ENCODE assay signal across 8 cellular contexts in genomic region chr17:1485748-1486376, GRCh38. TPM values are rescaled to one million over a fixed set of nuclear protein-coding genes. Genes with fewer than 3 reads are reported as not detected.
DNase-seq lines count a peak whose midpoint lies in the region; ATAC-seq and TF ChIP-seq lines count a peak whose summit lies in the region.

No MANE protein-coding gene starts in this region.

- intact Hi-C loops in Panc1 (cut with micrococcal nuclease; ENCODE audit: unreplicated experiment), result no loop called here
- intact Hi-C loops in posterior vena cava (cut with DNase I), result no loop called here

- TF ChIP-seq CTCF in BJ (IDR thresholded peaks at IDR 0.05; ENCODE audit: insufficient read depth, low read depth, low read length) (no peak), Panc1 (IDR thresholded peaks at IDR 0.05) (no peak)

- POLR2A ChIA-PET in BJ (lab: Charles Lee) (no interaction called here), Panc1 (lab: Charles Lee) (interaction anchor here (0.5 kb wide), 1 partner anchor 316 kb away, joined by 3 read pairs; no protein-coding TSS in a partner anchor)

- H3K27me3 ChIP-seq in BJ (ENCODE audit: control insufficient read depth, insufficient read depth, low read length) (no peaks in the 10 kb centered on the region), Panc1 (ENCODE audit: control insufficient read depth, insufficient read depth, low read length) (no peaks in the 10 kb centered on the region)

- BruUV-seq in Panc1 (replicated peaks; lab: Mats Ljungman, UMichigan), result no TSS peak

- peak; percentile 24 for ATAC-seq in GM21737 (IDR thresholded peaks at IDR 0.05; ENCODE audit: unreplicated experiment)
- peak; percentile 57 for ATAC-seq in Panc1
- ATAC-seq in GM21526 (IDR thresholded peaks at IDR 0.05; ENCODE audit: low FRiP score, unreplicated experiment), result no peak

- in situ Hi-C loops in Panc1 (cut with HindIII; ENCODE audit: low pct_unique_long_range_greater_than_20kb, low sequenced_read_pairs), result no loop called here

- peak overlapping the region; percentile 84 for H3K27ac ChIP-seq in Panc1 (ENCODE audit: low read length)

- peaks cover 20% of the 10 kb centered on the region for H3K4me1 ChIP-seq in Panc1 (ENCODE audit: control insufficient read depth, insufficient read depth, low read length)

- DNase-seq in BJ (ENCODE audit: low read depth), result no peak
- DNase-seq in Panc1 (ENCODE audit: low read depth, low spot score), result no peak
- peak in 3 of 4 experiments; percentile 22 to 46 (median 23) for DNase-seq in activated naive CD4-positive, alpha-beta T cell (lab: John Stamatoyannopoulos, UW)
- DNase-seq in glomerular visceral epithelial cell (ENCODE audit: extremely low spot score), result peak; percentile 67
- DNase-seq in posterior vena cava (ENCODE audit: low spot score), result peak; percentile 88
- no peak for DNase-seq in COR-L47 (lab: John Stamatoyannopoulos, UW)

- CTCF ChIA-PET in BJ (lab: Yijun Ruan, JAX), result interaction anchor here (2.4 kb wide), 1 partner anchor 120 kb away, joined by 12 read pairs; no protein-coding TSS in a partner anchor
- CTCF ChIA-PET in Panc1 (lab: Charles Lee), result no interaction called here

- peaks cover 17% of the 10 kb centered on the region for H3K36me3 ChIP-seq in BJ (ENCODE audit: control insufficient read depth, insufficient read depth, low read length)
- no peaks in the 10 kb centered on the region; the same call in 1 of the 2 replicates for H3K36me3 ChIP-seq in Panc1 (ENCODE audit: control insufficient read depth, insufficient read depth, low read length)

- H3K9me3 ChIP-seq in Panc1 (ENCODE audit: control insufficient read depth, insufficient read depth, low read depth, low read length), result no peaks in the 10 kb centered on the region

- H3K4me3 ChIP-seq in BJ (ENCODE audit: low read depth, low read length) (peak overlapping the region; percentile 69), Panc1 (ENCODE audit: low read depth in 2 of 2, low read length in 2 of 2) (peak overlapping the region; percentile 50 to 52)

RNA-seq across cellular contexts. Expression of gene MYO1C, which starts 6.6 kb away (rescaled TPM):
- 211 and 321 TPM in 2 replicates for polyA plus RNA-seq in BJ (2011; rRNA removed)
- polyA minus RNA-seq in BJ (2011; rRNA and poly(A)+ RNA removed), result 436 and 556 TPM in 2 replicates
- total RNA-seq in Panc1 (2021; ENCODE audit: unreplicated experiment) (251 TPM), posterior vena cava (100 to 1,000 TPM; 270 to 381 TPM)
- 289 TPM for polyA plus RNA-seq in Panc1 (2012; ENCODE audit: insufficient read length)

RNA-seq across cellular contexts. Expression of gene CRK, which starts 29.8 kb away (rescaled TPM):
- polyA plus RNA-seq in BJ (2011; rRNA removed), result 53.8 and 86.5 TPM in 2 replicates
- polyA minus RNA-seq in BJ (2011; rRNA and poly(A)+ RNA removed), result 40.6 and 45.4 TPM in 2 replicates
- 67.0 TPM for total RNA-seq in Panc1 (2021; ENCODE audit: unreplicated experiment)
- polyA plus RNA-seq in Panc1 (2012; ENCODE audit: insufficient read length), result 46.2 TPM
- total RNA-seq in posterior vena cava, result 10 to 100 TPM; 56.6 to 58.0 TPM

RNA-seq across cellular contexts. Expression of gene INPP5K, which starts 30.6 kb away (rescaled TPM):
- polyA plus RNA-seq in BJ (2011; rRNA removed), result 43.9 and 45.3 TPM in 2 replicates
- polyA minus RNA-seq in BJ (2011; rRNA and poly(A)+ RNA removed), result 42.5 and 50.9 TPM in 2 replicates
- 21.3 TPM for total RNA-seq in Panc1 (2021; ENCODE audit: unreplicated experiment)
- 39.1 TPM for polyA plus RNA-seq in Panc1 (2012; ENCODE audit: insufficient read length)
- 10 to 100 TPM; 23.5 to 25.2 TPM for total RNA-seq in posterior vena cava

Comparison
In these comparisons a context has a peak if more than half of its experiments do, and no peak if none do; other contexts are left out.
1. DNase-seq: peak in activated naive CD4-positive, alpha-beta T cell (3 of 4), glomerular visceral epithelial cell (single experiment) and posterior vena cava (single experiment); none in BJ (single experiment), Panc1 (single experiment) and COR-L47 (single experiment).